17 cellular contexts compared by ENCODE assay signal in genomic region chr20:23659989-23660837, GRCh38. TPM values are rescaled to one million over a fixed set of nuclear protein-coding genes. Genes with fewer than 3 reads are reported as not detected.
DNase-seq lines count a peak whose midpoint lies in the region; ATAC-seq and TF ChIP-seq lines count a peak whose summit lies in the region.
"Had no signal": no experiment of that assay in that cellular context is flagged by ENCODE, and none has a peak within 500 bp of the region (broad histone marks: within the 10 kb centered on the region; RNA-seq: fewer than 3 reads in every experiment).

No MANE protein-coding gene starts in this region.

- H4K20me1 ChIP-seq in fibroblast of lung (ENCODE audit: control insufficient read depth, extremely low read depth, insufficient read depth, low read length), result no peaks in the 10 kb centered on the region

- DNase-seq in AG10803 (ENCODE audit: low read depth), result peak; percentile 44
- DNase-seq in NCI-H69 (lab: John Stamatoyannopoulos, UW), result peak; percentile 22
- peak in 1 of 2 donors; percentile 82 for DNase-seq in fibroblast of lung (ENCODE audit: low read depth in 2 of 2)
- peak; percentile 69 for DNase-seq in myocyte (ENCODE audit: low read depth)
- no peak for DNase-seq in GOT3 (lab: John Stamatoyannopoulos, UW)
- no peak for DNase-seq in left lobe of liver (ENCODE audit: low spot score)
- DNase-seq: activated CD4-positive, alpha-beta memory T cell treated with anti-CD3 and anti-CD28 coated beads, Interleukin-2, amount 10 ng/mL, durations not matched to agents 7 days and 5 days; foreskin keratinocyte; NCI-H226; stimulated activated CD4-positive, alpha-beta T cell treated with anti-CD3 and anti-CD28 coated beads, Interleukin-1b, Interleukin-23, amount 100 ng/mL, for 48 hours; T-helper 9 cell had no signal

- no peaks in the 10 kb centered on the region for H3K4me1 ChIP-seq in fibroblast of lung (ENCODE audit: control insufficient read depth, extremely low read depth, insufficient read depth, low read length)
- H3K4me1 ChIP-seq: foreskin keratinocyte had no signal

- no peak overlapping the region for H3K9ac ChIP-seq in fibroblast of lung (ENCODE audit: insufficient read depth, low read length)

- H3K79me2 ChIP-seq in fibroblast of lung (ENCODE audit: control insufficient read depth, insufficient read depth, low read length), result no peaks in the 10 kb centered on the region

- peak overlapping the region; percentile 32 for H3K4me2 ChIP-seq in fibroblast of lung (ENCODE audit: extremely low read depth, insufficient read depth, low read length)

- H3K9me3 ChIP-seq in fibroblast of lung (ENCODE audit: control insufficient read depth, insufficient read depth, low read depth, low read length), result no peaks in the 10 kb centered on the region

- no peak overlapping the region for H3K27ac ChIP-seq in fibroblast of lung (ENCODE audit: insufficient read depth, low read length)
- H3K27ac ChIP-seq: foreskin keratinocyte had no signal

- H3K27me3 ChIP-seq in fibroblast of lung (ENCODE audit: control insufficient read depth, insufficient read depth, low read length), result no peaks in the 10 kb centered on the region
- H3K27me3 ChIP-seq: foreskin keratinocyte had no signal

- H2AFZ ChIP-seq in fibroblast of lung (ENCODE audit: low read length), result peak overlapping the region; percentile 12

- ATAC-seq in GM21723 (IDR thresholded peaks at IDR 0.05; ENCODE audit: unreplicated experiment), result no peak
- no peak for ATAC-seq in left lobe of liver
- no peak for ATAC-seq in GM21737 (IDR thresholded peaks at IDR 0.05; ENCODE audit: unreplicated experiment)
- ATAC-seq: foreskin keratinocyte; Panc1; stimulated activated memory B cell treated with anti-CD40 and anti-IgM and Interleukin-4, amounts not matched to agents 10 μg/mL and 1 μg/mL and 100 μg/mL, for 72 hours had no signal

- TF ChIP-seq CTCF in AG10803 (conservative IDR thresholded peaks at IDR 0.05; ENCODE audit: low read length) (no peak), fibroblast of lung (conservative IDR thresholded peaks at IDR 0.05 in 1 of 2, IDR thresholded peaks at IDR 0.05 in 1 of 2; ENCODE audit: low read depth in 1 of 2, low read length in 2 of 2) (no peak)

- H3K4me3 ChIP-seq in AG10803 (ENCODE audit: low read length), result no peak overlapping the region
- H3K4me3 ChIP-seq in fibroblast of lung (replicated peaks in 1 of 4; ENCODE audit: control extremely low read depth in 1 of 4, insufficient read depth in 1 of 4, low read depth in 3 of 4, low read length in 4 of 4), result no peak overlapping the region

- H3K36me3 ChIP-seq in fibroblast of lung (ENCODE audit: control insufficient read depth, insufficient read depth, low read length), result no peaks in the 10 kb centered on the region

RNA-seq across cellular contexts. Expression of gene CST3, which starts 22.5 kb away (rescaled TPM):
- total RNA-seq in fibroblast of lung (135 and 162 TPM in 2 replicates), myocyte (534 and 577 TPM in 2 replicates), left lobe of liver (1,478 TPM)
- polyA plus RNA-seq in fibroblast of lung, result 136 and 180 TPM in 2 replicates
- polyA plus RNA-seq in fibroblast of lung (2012), result 338 and 391 TPM in 2 replicates
- 265 and 456 TPM in 2 replicates for polyA minus RNA-seq in fibroblast of lung (ENCODE audit: low replicate concordance)
- polyA plus RNA-seq in myocyte (2012), result 367 TPM

RNA-seq across cellular contexts. Expression of gene CST4, which starts 28.6 kb away (rescaled TPM):
- total RNA-seq in fibroblast of lung, result 0.17 TPM in 1 of 2 replicates, not detected in the other
- polyA plus RNA-seq in fibroblast of lung, result 0.16 TPM in 1 of 2 replicates, not detected in the other
- 0.20 TPM in 1 of 2 replicates, not detected in the other for polyA plus RNA-seq in fibroblast of lung (2012)
- polyA minus RNA-seq in fibroblast of lung (ENCODE audit: low replicate concordance), result not detected in 2 replicates
- not detected in 2 replicates for total RNA-seq in myocyte
- polyA plus RNA-seq in myocyte (2012), result not detected
- not detected for total RNA-seq in left lobe of liver
- total RNA-seq: activated CD4-positive, alpha-beta memory T cell treated with anti-CD3 and anti-CD28 coated beads, Interleukin-2, amount 10 ng/mL, durations not matched to agents 7 days and 5 days; foreskin keratinocyte; kidney epithelial cell had no signal
- polyA plus RNA-seq: BJ, foreskin keratinocyte had no signal

RNA-seq across cellular contexts. Expression of gene CST9, which starts 54.5 kb away (rescaled TPM):
- total RNA-seq in fibroblast of lung, result not detected in 2 replicates
- polyA plus RNA-seq in fibroblast of lung, result not detected in 2 replicates
- not detected in 2 replicates for polyA plus RNA-seq in fibroblast of lung (2012)
- polyA minus RNA-seq in fibroblast of lung (ENCODE audit: low replicate concordance), result not detected in 2 replicates
- not detected in 2 replicates for total RNA-seq in myocyte
- polyA plus RNA-seq in myocyte (2012), result not detected
- total RNA-seq in left lobe of liver, result not detected
- total RNA-seq: activated CD4-positive, alpha-beta memory T cell treated with anti-CD3 and anti-CD28 coated beads, Interleukin-2, amount 10 ng/mL, durations not matched to agents 7 days and 5 days; foreskin keratinocyte; kidney epithelial cell had no signal
- polyA plus RNA-seq: BJ, foreskin keratinocyte had no signal

Comparison
In these comparisons a context has a peak if more than half of its experiments do, and no peak if none do; other contexts are left out.
1. DNase-seq: peak in AG10803 (single experiment), NCI-H69 (single experiment) and myocyte (single experiment); none in GOT3 (single experiment) and left lobe of liver (single experiment).